14 cellular contexts compared by ENCODE assay signal in the genomic region with DNA sequence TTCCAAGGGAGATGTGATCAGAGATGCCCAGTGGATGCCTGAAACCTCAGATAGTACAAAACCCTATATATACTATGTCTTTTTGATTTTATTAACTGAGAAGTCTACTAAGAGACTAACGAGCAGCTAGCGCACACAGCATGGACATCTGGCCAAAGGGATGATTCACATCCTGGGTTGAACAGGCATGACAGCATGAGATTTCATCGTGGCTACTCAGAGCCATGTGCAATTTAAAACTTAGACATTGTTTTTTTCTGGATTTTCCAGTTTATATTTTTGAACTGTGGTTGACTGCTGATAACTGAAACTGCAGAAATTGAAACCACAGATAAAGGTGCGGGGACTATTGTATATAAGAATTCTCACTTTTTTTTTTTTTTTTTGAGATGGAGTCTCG.
DNase-seq lines count a peak whose midpoint lies in the region; ATAC-seq and TF ChIP-seq lines count a peak whose summit lies in the region.
"Had no signal": no experiment of that assay in that cellular context is flagged by ENCODE, and none has a peak within 500 bp of the region (broad histone marks: within the 10 kb centered on the region; RNA-seq: fewer than 3 reads in every experiment).

No MANE protein-coding gene starts in this region.

- TF ChIP-seq CTCF in RWPE2 (IDR thresholded peaks at IDR 0.05; ENCODE audit: poor library complexity, severe bottlenecking) (no peak), choroid plexus epithelial cell (conservative IDR thresholded peaks at IDR 0.05; ENCODE audit: low read depth, low read length) (no peak), progenitor cell of endocrine pancreas (IDR thresholded peaks at IDR 0.05; ENCODE audit: unreplicated experiment) (no peak)

- H3K27ac Mint-ChIP-seq in naive thymus-derived CD4-positive, alpha-beta T cell, result no peak overlapping the region
- no peak overlapping the region for H3K27ac Mint-ChIP-seq in progenitor cell of endocrine pancreas
- H3K27ac Mint-ChIP-seq: activated naive CD4-positive, alpha-beta T cell treated with anti-CD3 and anti-CD28 coated beads, Interleukin-2, amount 50 U/mL, for 72 hours; CD14-positive monocyte had no signal

- ATAC-seq in RWPE2 (ENCODE audit: low read depth), result peak; percentile 96
- no peak for ATAC-seq in naive thymus-derived CD4-positive, alpha-beta T cell
- ATAC-seq: activated naive CD4-positive, alpha-beta T cell treated with anti-CD3 and anti-CD28 coated beads, Interleukin-2, amount 50 U/mL, for 72 hours; left cardiac atrium had no signal

- H3K4me3 ChIP-seq in RWPE2 (ENCODE audit: severe bottlenecking), result no peak overlapping the region
- no peak overlapping the region for H3K4me3 ChIP-seq in choroid plexus epithelial cell (ENCODE audit: low read depth, low read length)
- H3K4me3 ChIP-seq in skeletal muscle cell (ENCODE audit: low read depth, low read length), result no peak overlapping the region
- no peak overlapping the region for H3K4me3 ChIP-seq in naive thymus-derived CD4-positive, alpha-beta T cell (ENCODE audit: low read length)
- H3K4me3 ChIP-seq: PC-9 had no signal

- CTCF ChIA-PET in naive thymus-derived CD4-positive, alpha-beta T cell (lab: Charles Lee), result no interaction called here

- H3K27ac ChIP-seq in RWPE2 (ENCODE audit: poor library complexity, severe bottlenecking), result peak overlapping the region; percentile 35
- H3K27ac ChIP-seq in naive thymus-derived CD4-positive, alpha-beta T cell (ENCODE audit: low read depth, low read length), result no peak overlapping the region
- H3K27ac ChIP-seq: PC-9 had no signal

- no peaks in the 10 kb centered on the region for H3K4me1 Mint-ChIP-seq in naive thymus-derived CD4-positive, alpha-beta T cell
- peaks cover 23% of the 10 kb centered on the region for H3K4me1 Mint-ChIP-seq in progenitor cell of endocrine pancreas (ENCODE audit: low read depth)
- H3K4me1 Mint-ChIP-seq: CD14-positive monocyte had no signal

- H3K36me3 Mint-ChIP-seq in naive thymus-derived CD4-positive, alpha-beta T cell, result no peaks in the 10 kb centered on the region
- H3K36me3 Mint-ChIP-seq in progenitor cell of endocrine pancreas (ENCODE audit: insufficient read depth), result no peaks in the 10 kb centered on the region
- H3K36me3 Mint-ChIP-seq: activated naive CD4-positive, alpha-beta T cell treated with anti-CD3 and anti-CD28 coated beads, Interleukin-2, amount 50 U/mL, for 72 hours; CD14-positive monocyte had no signal

- POLR2A ChIA-PET in naive thymus-derived CD4-positive, alpha-beta T cell (lab: Charles Lee), result no interaction called here

- no peaks in the 10 kb centered on the region for H3K27me3 Mint-ChIP-seq in naive thymus-derived CD4-positive, alpha-beta T cell
- H3K27me3 Mint-ChIP-seq in progenitor cell of endocrine pancreas, result no peaks in the 10 kb centered on the region

- H3K36me3 ChIP-seq in RWPE2 (ENCODE audit: low read depth), result no peaks in the 10 kb centered on the region
- no peaks in the 10 kb centered on the region for H3K36me3 ChIP-seq in naive thymus-derived CD4-positive, alpha-beta T cell (ENCODE audit: control insufficient read depth in 2 of 3, insufficient read depth in 3 of 3, low read length in 3 of 3)

- peaks cover 2% of the 10 kb centered on the region for H3K9me3 ChIP-seq in RWPE2 (ENCODE audit: severe bottlenecking)
- no peaks in the 10 kb centered on the region for H3K9me3 ChIP-seq in naive thymus-derived CD4-positive, alpha-beta T cell (ENCODE audit: control insufficient read depth in 2 of 3, low read length in 3 of 3)

- peak; percentile 22 for DNase-seq in HPDE6-E6E7 (ENCODE audit: extremely low spot score)
- no peak for DNase-seq in RWPE2 (ENCODE audit: low spot score)
- peak; percentile 21 for DNase-seq in choroid plexus epithelial cell (ENCODE audit: low read depth)
- peak; percentile 41 for DNase-seq in skeletal muscle cell (ENCODE audit: low read depth)
- no peak for DNase-seq in naive thymus-derived CD4-positive, alpha-beta T cell
- DNase-seq in DMS79 (lab: John Stamatoyannopoulos, UW), result no peak
- no peak for DNase-seq in progenitor cell of endocrine pancreas (ENCODE audit: low spot score, unreplicated experiment)
- DNase-seq: left cardiac atrium, NCI-H1694, NCI-H510A, PC-9, T-helper 1 cell had no signal

- H3K4me1 ChIP-seq in RWPE2 (ENCODE audit: insufficient read depth, poor library complexity, severe bottlenecking), result peaks cover 4% of the 10 kb centered on the region
- no peaks in the 10 kb centered on the region for H3K4me1 ChIP-seq in naive thymus-derived CD4-positive, alpha-beta T cell (ENCODE audit: control insufficient read depth in 2 of 2, insufficient read depth in 2 of 2, low read length in 2 of 2)

- peaks cover 0 to 19% (median 2%) of the 10 kb centered on the region in 11 donors for H3K9me3 Mint-ChIP-seq in naive thymus-derived CD4-positive, alpha-beta T cell
- peaks cover 8% of the 10 kb centered on the region for H3K9me3 Mint-ChIP-seq in progenitor cell of endocrine pancreas (ENCODE audit: low read depth)

- H3K4me3 Mint-ChIP-seq in naive thymus-derived CD4-positive, alpha-beta T cell, result no peak overlapping the region
- H3K4me3 Mint-ChIP-seq in progenitor cell of endocrine pancreas (ENCODE audit: low read depth), result no peak overlapping the region
- H3K4me3 Mint-ChIP-seq: CD14-positive monocyte had no signal

- intact Hi-C loops in naive thymus-derived CD4-positive, alpha-beta T cell (cut with micrococcal nuclease), result no loop called here

- no peaks in the 10 kb centered on the region for H3K27me3 ChIP-seq in RWPE2 (ENCODE audit: insufficient read depth, poor library complexity, severe bottlenecking)
- H3K27me3 ChIP-seq in naive thymus-derived CD4-positive, alpha-beta T cell (ENCODE audit: control insufficient read depth in 2 of 2, insufficient read depth in 2 of 2, low read length in 2 of 2), result no peaks in the 10 kb centered on the region

Comparison
In these comparisons a context has a peak if more than half of its experiments do, and no peak if none do; other contexts are left out.
1. DNase-seq: peak in HPDE6-E6E7 (single experiment), choroid plexus epithelial cell (single experiment) and skeletal muscle cell (single experiment); none in RWPE2 (single experiment), naive thymus-derived CD4-positive, alpha-beta T cell (0 of 9), DMS79 (single experiment) and progenitor cell of endocrine pancreas (single experiment).